Comparison of ENCODE assay signal across 1 cellular context in genomic region chr18:22005191-22005824, GRCh38.
TF ChIP-seq lines count a peak whose summit lies in the region.

No MANE protein-coding gene starts in this region.

TF ChIP-seq in K562, 482 proteins besides CTCF, POLR2A, EP300 and RAD21 (continued from another document):
- TF ChIP-seq, protein P1, sequence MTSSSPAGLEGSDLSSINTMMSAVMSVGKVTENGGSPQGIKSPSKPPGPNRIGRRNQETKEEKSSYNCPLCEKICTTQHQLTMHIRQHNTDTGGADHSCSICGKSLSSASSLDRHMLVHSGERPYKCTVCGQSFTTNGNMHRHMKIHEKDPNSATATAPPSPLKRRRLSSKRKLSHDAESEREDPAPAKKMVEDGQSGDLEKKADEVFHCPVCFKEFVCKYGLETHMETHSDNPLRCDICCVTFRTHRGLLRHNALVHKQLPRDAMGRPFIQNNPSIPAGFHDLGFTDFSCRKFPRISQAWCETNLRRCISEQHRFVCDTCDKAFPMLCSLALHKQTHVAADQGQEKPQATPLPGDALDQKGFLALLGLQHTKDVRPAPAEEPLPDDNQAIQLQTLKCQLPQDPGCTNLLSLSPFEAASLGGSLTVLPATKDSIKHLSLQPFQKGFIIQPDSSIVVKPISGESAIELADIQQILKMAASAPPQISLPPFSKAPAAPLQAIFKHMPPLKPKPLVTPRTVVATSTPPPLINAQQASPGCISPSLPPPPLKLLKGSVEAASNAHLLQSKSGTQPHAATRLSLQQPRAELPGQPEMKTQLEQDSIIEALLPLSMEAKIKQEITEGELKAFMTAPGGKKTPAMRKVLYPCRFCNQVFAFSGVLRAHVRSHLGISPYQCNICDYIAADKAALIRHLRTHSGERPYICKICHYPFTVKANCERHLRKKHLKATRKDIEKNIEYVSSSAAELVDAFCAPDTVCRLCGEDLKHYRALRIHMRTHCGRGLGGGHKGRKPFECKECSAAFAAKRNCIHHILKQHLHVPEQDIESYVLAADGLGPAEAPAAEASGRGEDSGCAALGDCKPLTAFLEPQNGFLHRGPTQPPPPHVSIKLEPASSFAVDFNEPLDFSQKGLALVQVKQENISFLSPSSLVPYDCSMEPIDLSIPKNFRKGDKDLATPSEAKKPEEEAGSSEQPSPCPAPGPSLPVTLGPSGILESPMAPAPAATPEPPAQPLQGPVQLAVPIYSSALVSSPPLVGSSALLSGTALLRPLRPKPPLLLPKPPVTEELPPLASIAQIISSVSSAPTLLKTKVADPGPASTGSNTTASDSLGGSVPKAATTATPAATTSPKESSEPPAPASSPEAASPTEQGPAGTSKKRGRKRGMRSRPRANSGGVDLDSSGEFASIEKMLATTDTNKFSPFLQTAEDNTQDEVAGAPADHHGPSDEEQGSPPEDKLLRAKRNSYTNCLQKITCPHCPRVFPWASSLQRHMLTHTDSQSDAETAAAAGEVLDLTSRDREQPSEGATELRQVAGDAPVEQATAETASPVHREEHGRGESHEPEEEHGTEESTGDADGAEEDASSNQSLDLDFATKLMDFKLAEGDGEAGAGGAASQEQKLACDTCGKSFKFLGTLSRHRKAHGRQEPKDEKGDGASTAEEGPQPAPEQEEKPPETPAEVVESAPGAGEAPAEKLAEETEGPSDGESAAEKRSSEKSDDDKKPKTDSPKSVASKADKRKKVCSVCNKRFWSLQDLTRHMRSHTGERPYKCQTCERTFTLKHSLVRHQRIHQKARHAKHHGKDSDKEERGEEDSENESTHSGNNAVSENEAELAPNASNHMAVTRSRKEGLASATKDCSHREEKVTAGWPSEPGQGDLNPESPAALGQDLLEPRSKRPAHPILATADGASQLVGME (CRISPR knock-in tag; IDR thresholded peaks at IDR 0.05) = no peak
- peak; percentile 59 for TF ChIP-seq ZNF316 (IDR thresholded peaks at IDR 0.05)
- no peak for TF ChIP-seq DIDO1 (tag; IDR thresholded peaks at IDR 0.05; ENCODE audit: low read depth)
- TF ChIP-seq, protein P2, sequence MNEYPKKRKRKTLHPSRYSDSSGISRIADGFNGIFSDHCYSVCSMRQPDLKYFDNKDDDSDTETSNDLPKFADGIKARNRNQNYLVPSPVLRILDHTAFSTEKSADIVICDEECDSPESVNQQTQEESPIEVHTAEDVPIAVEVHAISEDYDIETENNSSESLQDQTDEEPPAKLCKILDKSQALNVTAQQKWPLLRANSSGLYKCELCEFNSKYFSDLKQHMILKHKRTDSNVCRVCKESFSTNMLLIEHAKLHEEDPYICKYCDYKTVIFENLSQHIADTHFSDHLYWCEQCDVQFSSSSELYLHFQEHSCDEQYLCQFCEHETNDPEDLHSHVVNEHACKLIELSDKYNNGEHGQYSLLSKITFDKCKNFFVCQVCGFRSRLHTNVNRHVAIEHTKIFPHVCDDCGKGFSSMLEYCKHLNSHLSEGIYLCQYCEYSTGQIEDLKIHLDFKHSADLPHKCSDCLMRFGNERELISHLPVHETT (CRISPR knock-in tag; conservative IDR thresholded peaks at IDR 0.05 in 1 of 2, IDR thresholded peaks at IDR 0.05 in 1 of 2) = no peak
- 0 out of 2 replicates have a peak, but pooled peaks have one; percentile 7 for TF ChIP-seq MAFF (IDR thresholded peaks at IDR 0.05; ENCODE audit: low read length)
- TF ChIP-seq, protein P3, sequence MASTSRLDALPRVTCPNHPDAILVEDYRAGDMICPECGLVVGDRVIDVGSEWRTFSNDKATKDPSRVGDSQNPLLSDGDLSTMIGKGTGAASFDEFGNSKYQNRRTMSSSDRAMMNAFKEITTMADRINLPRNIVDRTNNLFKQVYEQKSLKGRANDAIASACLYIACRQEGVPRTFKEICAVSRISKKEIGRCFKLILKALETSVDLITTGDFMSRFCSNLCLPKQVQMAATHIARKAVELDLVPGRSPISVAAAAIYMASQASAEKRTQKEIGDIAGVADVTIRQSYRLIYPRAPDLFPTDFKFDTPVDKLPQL (IDR thresholded peaks at IDR 0.05; ENCODE audit: extremely low read depth, insufficient read length) = no peak
- no peak for TF ChIP-seq GTF2F1 (IDR thresholded peaks at IDR 0.05; ENCODE audit: low read depth, low read length)
- no peak for TF ChIP-seq ZBED1 (IDR thresholded peaks at IDR 0.05)
TF ChIP-seq in K562: peak in this region for 2.
